In the genomic region with DNA sequence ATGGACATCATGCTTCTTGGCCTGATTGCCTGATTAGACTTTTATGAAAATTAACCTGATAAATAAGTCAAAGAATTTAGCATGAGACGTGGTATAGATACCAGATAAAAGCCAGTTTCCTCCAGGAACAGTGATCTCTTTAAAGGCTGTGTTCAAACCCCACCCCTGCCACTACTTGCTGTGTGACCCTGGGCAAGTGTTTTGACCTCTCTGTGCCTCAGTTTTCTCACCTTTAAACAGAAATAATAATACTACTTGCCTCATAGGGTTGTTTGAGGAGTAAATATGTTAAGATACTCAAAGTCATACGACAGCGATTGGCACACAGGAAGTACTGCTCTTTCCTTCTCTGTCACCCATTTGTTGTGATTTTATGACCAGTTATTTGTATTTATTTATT, we compare ENCODE assay signal across 26 cellular contexts.
"Had no signal": no experiment of that assay in that cellular context is flagged by ENCODE, and none has a peak within 500 bp of the region (broad histone marks: within the 10 kb centered on the region; RNA-seq: fewer than 3 reads in every experiment).

No MANE protein-coding gene starts in this region.

- H3K4me1 ChIP-seq: stomach, suprapubic skin, testis, thyroid gland, tibial artery, tibial nerve, transverse colon, upper lobe of left lung, uterus, vagina had no signal

- H3K27ac ChIP-seq: stomach, suprapubic skin, testis, thoracic aorta, thyroid gland, tibial artery, tibial nerve, transverse colon, upper lobe of left lung, upper lobe of right lung, uterus, vagina had no signal

- H3K36me3 ChIP-seq: stomach, suprapubic skin, thoracic aorta, thyroid gland, tibial artery, tibial nerve, transverse colon, upper lobe of left lung, upper lobe of right lung, uterus, vagina had no signal

- ATAC-seq: stimulated activated effector memory CD8-positive, alpha-beta T cell treated with anti-CD3 and anti-CD28 coated beads, Interleukin-12 subunit alpha, Interleukin-12 subunit beta, amount 100 ng/mL, for 72 hours; stimulated activated memory B cell treated with anti-CD40 and anti-IgM and Interleukin-4, amounts not matched to agents 10 μg/mL and 1 μg/mL and 100 μg/mL, for 72 hours; stimulated activated naive B cell treated with anti-CD40 and anti-IgM and Interleukin-4, amounts not matched to agents 10 μg/mL and 1 μg/mL and 100 μg/mL, for 72 hours; stimulated activated naive CD8-positive, alpha-beta T cell treated with anti-CD3 and anti-CD28 coated beads, Interleukin-15, amount 100 ng/mL, for 72 hours; stimulated activated naive CD8-positive, alpha-beta T cell treated with anti-CD3 and anti-CD28 coated beads, Interleukin-15, Interleukin-2, amounts not matched to agents 100 U/mL and 50 U/mL, for 24 hours; upper lobe of right lung had no signal

- FAIRE-seq: urothelium cell line had no signal

- DNase-seq: stimulated activated CD4-positive, alpha-beta T cell treated with anti-CD3 and anti-CD28 coated beads, Interleukin-2, amount 100 ng/mL, for 48 hours; stimulated activated CD4-positive, alpha-beta T cell treated with anti-CD3 and anti-CD28 coated beads, Interleukin-4, amount 100 ng/mL, for 1 hour; stimulated activated CD4-positive, alpha-beta T cell treated with anti-CD3 and anti-CD28 coated beads, Interleukin-4, amount 100 ng/mL, for 24 hours; stimulated activated CD4-positive, alpha-beta T cell treated with anti-CD3 and anti-CD28 coated beads, Interleukin-4, amount 100 ng/mL, for 4 hours; stimulated activated CD8-positive, alpha-beta memory T cell treated with anti-CD3 and anti-CD28 coated beads, Interleukin-4, amount 100 ng/mL, for 48 hours; stimulated activated naive B cell treated with anti-CD40 and anti-IgM and Interleukin-4, amounts not matched to agents 10 μg/mL and 1 μg/mL and 100 μg/mL, for 72 hours; stimulated activated naive CD4-positive, alpha-beta T cell; stimulated activated naive CD4-positive, alpha-beta T cell treated with Interleukin-2 at 50 U/mL for 16 hours; stimulated activated naive CD8-positive, alpha-beta T cell treated with anti-CD3 and anti-CD28 coated beads, Interleukin-15, amount 100 ng/mL, for 72 hours; stimulated activated naive CD8-positive, alpha-beta T cell treated with anti-CD3 and anti-CD28 coated beads, Interleukin-15, Interleukin-2, amounts not matched to agents 100 U/mL and 50 U/mL, for 24 hours; stomach; testis; thyroid gland; tibial artery; transverse colon; trophoblast cell; upper lobe of left lung; upper lobe of right lung; uterus had no signal

- H3K4me3 ChIP-seq: stomach, suprapubic skin, testis, thoracic aorta, thyroid gland, tibial artery, tibial nerve, transverse colon, upper lobe of left lung, upper lobe of right lung, uterus, vagina had no signal

- H3K9me3 ChIP-seq: stomach, suprapubic skin, testis, thoracic aorta, thyroid gland, tibial artery, tibial nerve, transverse colon, upper lobe of left lung, upper lobe of right lung, uterus, vagina had no signal

- H3K27me3 ChIP-seq: stomach, suprapubic skin, testis, thyroid gland, tibial nerve, transverse colon, upper lobe of left lung, upper lobe of right lung, uterus, vagina had no signal
